8 cellular contexts compared by ENCODE assay signal in the genomic region with DNA sequence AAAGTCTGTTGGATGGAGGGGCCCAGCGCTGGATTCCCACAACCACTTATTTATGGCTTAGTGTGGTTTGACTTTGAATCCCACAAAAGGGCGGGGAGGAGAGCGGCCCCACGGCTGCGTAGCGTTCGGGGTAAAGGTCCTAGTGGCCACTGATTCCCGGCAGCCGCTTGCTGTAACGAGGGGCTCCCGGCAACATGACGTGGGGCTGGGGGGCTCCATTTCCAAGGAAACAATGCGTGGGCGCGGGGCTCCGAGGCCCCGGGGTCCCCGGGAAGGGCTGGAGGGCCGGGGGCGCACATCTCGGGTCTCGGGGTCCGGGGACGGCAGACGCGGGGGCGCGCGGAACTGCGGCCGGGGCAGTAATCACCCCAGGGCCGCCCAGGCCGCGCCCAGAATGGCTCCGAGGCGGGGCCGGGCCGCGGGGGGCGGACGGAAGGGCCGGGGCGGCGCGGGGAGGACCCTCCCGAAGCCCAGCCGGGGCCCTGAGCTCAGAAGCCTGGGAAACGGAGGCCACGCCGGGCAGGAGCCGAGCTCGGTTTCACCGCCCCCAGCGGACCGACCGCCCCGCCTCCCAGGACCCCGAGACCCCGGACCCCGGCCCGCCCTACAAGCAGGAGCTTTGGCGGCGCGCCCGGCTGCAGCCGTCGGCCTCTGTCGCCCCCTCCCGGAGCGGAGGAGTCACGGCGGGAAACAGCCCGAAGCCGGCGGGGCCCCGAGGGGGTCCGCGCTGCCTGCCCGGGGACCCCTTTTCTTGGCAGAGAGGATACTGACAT. TPM values are rescaled to one million over a fixed set of nuclear protein-coding genes. Genes with fewer than 3 reads are reported as not detected.
A peak's percentile ranks its signal among the peaks of the same experiment; 100 is the strongest.
DNase-seq lines count a peak whose midpoint lies in the region; ATAC-seq lines count a peak whose summit lies in the region.

No MANE protein-coding gene starts in this region.

- peaks cover 26% of the 10 kb centered on the region for H3K27me3 Mint-ChIP-seq in activated CD4-positive, alpha-beta memory T cell treated with anti-CD3 and anti-CD28 coated beads, Interleukin-2, amount 10 ng/mL, durations not matched to agents 7 days and 5 days

- H3K27me3 ChIP-seq in ectodermal cell (ENCODE audit: control insufficient read depth, insufficient read depth, low read length, poor library complexity, severe bottlenecking) = peaks cover 46% of the 10 kb centered on the region

- H3K4me3 Mint-ChIP-seq in activated CD4-positive, alpha-beta memory T cell treated with anti-CD3 and anti-CD28 coated beads, Interleukin-2, amount 10 ng/mL, durations not matched to agents 7 days and 5 days = peak overlapping the region; percentile 72

- no peaks in the 10 kb centered on the region for H3K36me3 Mint-ChIP-seq in activated CD4-positive, alpha-beta memory T cell treated with anti-CD3 and anti-CD28 coated beads, Interleukin-2, amount 10 ng/mL, durations not matched to agents 7 days and 5 days (ENCODE audit: low read depth)

- WGBS in ectodermal cell, 2 experiments = 0 to 1% methylated on average over 79 of the region's 79 CpGs

- H3K4me1 Mint-ChIP-seq in activated CD4-positive, alpha-beta memory T cell treated with anti-CD3 and anti-CD28 coated beads, Interleukin-2, amount 10 ng/mL, durations not matched to agents 7 days and 5 days = peaks cover 6% of the 10 kb centered on the region

- peak overlapping the region; percentile 11 for H3K27ac Mint-ChIP-seq in activated CD4-positive, alpha-beta memory T cell treated with anti-CD3 and anti-CD28 coated beads, Interleukin-2, amount 10 ng/mL, durations not matched to agents 7 days and 5 days

- ATAC-seq in GM18517 (IDR thresholded peaks at IDR 0.05; ENCODE audit: unreplicated experiment) (peak; percentile 68), HG02981 (IDR thresholded peaks at IDR 0.05; ENCODE audit: unreplicated experiment) (peak; percentile 84)

- peak; percentile 85 for DNase-seq in ACHN
- DNase-seq in NCI-H446 (lab: John Stamatoyannopoulos, UW) = peak; percentile 11 to 71
- DNase-seq in activated CD4-positive, alpha-beta memory T cell treated with anti-CD3 and anti-CD28 coated beads, Interleukin-2, amount 10 ng/mL, durations not matched to agents 7 days and 5 days = peak; percentile 75
- DNase-seq in lung microvascular endothelial cell (ENCODE audit: low read depth in 2 of 2) = peak; percentile 77 to 83
- DNase-seq in stimulated activated CD4-positive, alpha-beta T cell treated with anti-CD3 and anti-CD28 coated beads, TNF-alpha, amount 100 ng/mL, for 4 hours (ENCODE audit: low read depth in 3 of 3) = peak; percentile 63 to 74 (median 65)

- CTCF ChIA-PET in activated CD4-positive, alpha-beta memory T cell treated with anti-CD3 and anti-CD28 coated beads, Interleukin-2, amount 10 ng/mL, durations not matched to agents 7 days and 5 days (lab: Charles Lee) = interaction anchor here (0.7 to 5.4 kb wide), 25 partner anchors 9 to 603 kb away, joined by 3 to 110 read pairs (median 5); partner anchors contain the start of gene COPS8

- H3K4me3 ChIP-seq in ectodermal cell (ENCODE audit: insufficient read depth, low read depth, low read length) = peak overlapping the region; percentile 71

- POLR2A ChIA-PET in activated CD4-positive, alpha-beta memory T cell treated with anti-CD3 and anti-CD28 coated beads, Interleukin-2, amount 10 ng/mL, durations not matched to agents 7 days and 5 days (lab: Charles Lee) = interaction anchor here (0.8 to 1.0 kb wide), 2 partner anchors 40 to 54 kb away, joined by 3 to 5 read pairs; no protein-coding TSS in a partner anchor

- no peaks in the 10 kb centered on the region for H3K9me3 Mint-ChIP-seq in activated CD4-positive, alpha-beta memory T cell treated with anti-CD3 and anti-CD28 coated beads, Interleukin-2, amount 10 ng/mL, durations not matched to agents 7 days and 5 days

- in situ Hi-C loops in ACHN (cut with HindIII; ENCODE audit: low pct_ligation_motif_present, low pct_unique_long_range_greater_than_20kb, low sequenced_read_pairs) = no loop called here

- no peaks in the 10 kb centered on the region for H3K36me3 ChIP-seq in ectodermal cell (ENCODE audit: control insufficient read depth, insufficient read depth, low read length)

- peak overlapping the region; percentile 39 for H3K27ac ChIP-seq in ectodermal cell (ENCODE audit: insufficient read depth, low read depth, low read length, poor library complexity, severe bottlenecking)

- H3K9me3 ChIP-seq in ectodermal cell (ENCODE audit: control insufficient read depth, low read length) = no peaks in the 10 kb centered on the region

- peaks cover 4% of the 10 kb centered on the region for H3K4me1 ChIP-seq in ectodermal cell (ENCODE audit: control insufficient read depth, insufficient read depth, low read length)

RNA-seq across cellular contexts. Expression of gene MLPH, which starts 11.9 kb away (rescaled TPM):
- total RNA-seq in activated CD4-positive, alpha-beta memory T cell treated with anti-CD3 and anti-CD28 coated beads, Interleukin-2, amount 10 ng/mL, durations not matched to agents 7 days and 5 days = not detected
- 0.74 TPM for polyA plus RNA-seq in ectodermal cell (2013, experiment 1 of 4)
- 0.46 TPM for polyA plus RNA-seq in ectodermal cell (2013, experiment 2 of 4)
- polyA plus RNA-seq in ectodermal cell (2013, experiment 3 of 4) = 1.0 TPM
- polyA plus RNA-seq in ectodermal cell (2013, experiment 4 of 4) = 0.81 TPM
- 0.20 and 0.22 TPM in 2 replicates for total RNA-seq in lung microvascular endothelial cell

Comparison
In these comparisons a context has a peak if more than half of its experiments do, and no peak if none do; other contexts are left out.
1. Peak in every context shown above with its lines: DNase-seq, ATAC-seq, H3K4me3 ChIP-seq and H3K27ac ChIP-seq.